In genomic region chr3:11810276-11810675, GRCh38 we compare ENCODE assay signal across 17 cellular contexts. TPM values are rescaled to one million over a fixed set of nuclear protein-coding genes. Genes with fewer than 3 reads are reported as not detected.
DNase-seq lines count a peak whose midpoint lies in the region; ATAC-seq and TF ChIP-seq lines count a peak whose summit lies in the region.
"Had no signal": no experiment of that assay in that cellular context is flagged by ENCODE, and none has a peak within 500 bp of the region (broad histone marks: within the 10 kb centered on the region; RNA-seq: fewer than 3 reads in every experiment).

No MANE protein-coding gene starts in this region.

- TF ChIP-seq EP300 in esophagus muscularis mucosa (IDR thresholded peaks at IDR 0.05) = no peak

- intact Hi-C loops in esophagus muscularis mucosa (cut with DNase I) = no loop called here

- DNase-seq in AG09319 (ENCODE audit: extremely low read depth, low read depth) (peak; percentile 65), LHCN-M2 (ENCODE audit: low read depth) (peak; percentile 25), esophagus muscularis mucosa (ENCODE audit: extremely low spot score) (no peak), T-helper 17 cell (no peak), UCSD-AML1 (lab: John Stamatoyannopoulos, UW; ENCODE audit: unreplicated experiment) (no peak)
- DNase-seq: activated CD8-positive, alpha-beta T cell treated with anti-CD3 and anti-CD28 coated beads for 36 hours; amniotic stem cell; cortex of kidney; MV-4-11; NCI-H524; nucleus accumbens; stimulated activated CD4-positive, alpha-beta T cell treated with anti-CD3 and anti-CD28 coated beads, Interleukin-2, amount 100 ng/mL, for 48 hours had no signal

- H3K27ac ChIP-seq in esophagus muscularis mucosa (replicated peaks in 1 of 4) (peak overlapping the region; percentile 57 to 71 (median 60)), muscle layer of colon (ENCODE audit: low read depth, low read length) (peak overlapping the region; percentile 10)

- no peak overlapping the region for H3K27ac Mint-ChIP-seq in T-helper 17 cell
- H3K27ac Mint-ChIP-seq: IgD-negative memory B cell had no signal

- peaks cover 19% of the 10 kb centered on the region for H3K36me3 Mint-ChIP-seq in T-helper 17 cell (ENCODE audit: low read depth)

- H3K27me3 ChIP-seq in esophagus muscularis mucosa (no peaks in the 10 kb centered on the region), muscle layer of colon (ENCODE audit: control insufficient read depth in 1 of 2, insufficient read depth in 2 of 2, low read length in 2 of 2) (no peaks in the 10 kb centered on the region)

- H3K4me3 ChIP-seq in esophagus muscularis mucosa (no peak overlapping the region), muscle layer of colon (ENCODE audit: low read depth in 1 of 2, low read length in 2 of 2) (no peak overlapping the region)

- no peaks in the 10 kb centered on the region for H3K9me3 ChIP-seq in esophagus muscularis mucosa
- no peaks in the 10 kb centered on the region for H3K9me3 ChIP-seq in muscle layer of colon (ENCODE audit: low read length)
- H3K9me3 ChIP-seq in T-helper 17 cell (ENCODE audit: control insufficient read depth, low read length, poor library complexity, severe bottlenecking) = no peaks in the 10 kb centered on the region

- ATAC-seq in T-helper 17 cell = no peak
- ATAC-seq in HG02642 (IDR thresholded peaks at IDR 0.05; ENCODE audit: poor library complexity, unreplicated experiment) = no peak
- ATAC-seq in GM19324 (IDR thresholded peaks at IDR 0.05; ENCODE audit: low FRiP score, unreplicated experiment) = no peak
- ATAC-seq: activated CD8-positive, alpha-beta T cell treated with anti-CD3 and anti-CD28 coated beads for 36 hours; Right ventricle myocardium inferior had no signal

- no peaks in the 10 kb centered on the region for H3K27me3 Mint-ChIP-seq in T-helper 17 cell
- H3K27me3 Mint-ChIP-seq: activated CD8-positive, alpha-beta T cell treated with anti-CD3 and anti-CD28 coated beads for 36 hours; IgD-negative memory B cell had no signal

- no peak overlapping the region for H3K9ac ChIP-seq in muscle layer of colon (ENCODE audit: low read length)

- no peak for TF ChIP-seq CTCF in AG09319 (IDR thresholded peaks at IDR 0.05; ENCODE audit: low read depth, low read length)
- no peak for TF ChIP-seq CTCF in esophagus muscularis mucosa (IDR thresholded peaks at IDR 0.05)

- no peak for TF ChIP-seq POLR2A in esophagus muscularis mucosa (IDR thresholded peaks at IDR 0.05; ENCODE audit: low read depth)

- H3K4me1 ChIP-seq in esophagus muscularis mucosa (peaks cover 0 to 31% (median 24%) of the 10 kb centered on the region in 4 donors), muscle layer of colon (ENCODE audit: insufficient read depth, low read length) (peaks cover 25% of the 10 kb centered on the region)

- no peak overlapping the region for H3K4me3 Mint-ChIP-seq in T-helper 17 cell
- H3K4me3 Mint-ChIP-seq: activated CD8-positive, alpha-beta T cell treated with anti-CD3 and anti-CD28 coated beads for 36 hours; IgD-negative memory B cell had no signal

- H3K36me3 ChIP-seq in esophagus muscularis mucosa (peaks cover 8 to 89% (median 41%) of the 10 kb centered on the region in 4 donors), muscle layer of colon (ENCODE audit: insufficient read depth, low read length) (peaks cover 16% of the 10 kb centered on the region)

- H3K4me1 Mint-ChIP-seq in T-helper 17 cell = peaks cover 5% of the 10 kb centered on the region

- WGBS in esophagus muscularis mucosa = 63% methylated on average over 3 of the region's 3 CpGs

RNA-seq across cellular contexts. Expression of gene TAMM41, which starts 36.4 kb away (rescaled TPM):
- 9.2 and 11.4 TPM in 2 replicates for total RNA-seq in LHCN-M2 (2014; rRNA removed)
- polyA plus RNA-seq in LHCN-M2 (2012) = 13.8 TPM
- total RNA-seq in esophagus muscularis mucosa = 1 to 10 TPM; 4.8 to 8.3 (median 7.2) TPM
- total RNA-seq in T-helper 17 cell = 10 to 100 TPM; 21.5 to 22.9 TPM

Comparison
In these comparisons a context has a peak if more than half of its experiments do, and no peak if none do; other contexts are left out.
1. DNase-seq: peak in AG09319 (single experiment) and LHCN-M2 (single experiment); none in esophagus muscularis mucosa (single experiment), T-helper 17 cell (0 of 3) and UCSD-AML1 (single experiment).